ENCODE assay signal across 11 cellular contexts in genomic region chr14:61872452-61872851, GRCh38. TPM values are rescaled to one million over a fixed set of nuclear protein-coding genes. Genes with fewer than 3 reads are reported as not detected.
DNase-seq lines count a peak whose midpoint lies in the region; ATAC-seq and TF ChIP-seq lines count a peak whose summit lies in the region.
"Had no signal": no experiment of that assay in that cellular context is flagged by ENCODE, and none has a peak within 500 bp of the region (broad histone marks: within the 10 kb centered on the region; RNA-seq: fewer than 3 reads in every experiment).

No MANE protein-coding gene starts in this region.

- 54% methylated on average over 1 of the region's 1 CpG for WGBS in esophagus muscularis mucosa

- peaks cover 7% of the 10 kb centered on the region for H3K36me3 ChIP-seq in neural progenitor cell
- H3K36me3 ChIP-seq in right atrium auricular region = no peaks in the 10 kb centered on the region
- no peaks in the 10 kb centered on the region for H3K36me3 ChIP-seq in esophagus muscularis mucosa

- ATAC-seq in GM18508 (IDR thresholded peaks at IDR 0.05; ENCODE audit: insufficient read depth, unreplicated experiment) (peak; percentile 92), GM21381 (IDR thresholded peaks at IDR 0.05; ENCODE audit: unreplicated experiment) (peak; percentile 96), HG03064 (IDR thresholded peaks at IDR 0.05; ENCODE audit: low read depth, unreplicated experiment) (peak; percentile 94)

- TF ChIP-seq EP300 in esophagus muscularis mucosa (IDR thresholded peaks at IDR 0.05) = no peak

- no peak overlapping the region for H2AFZ ChIP-seq in neural progenitor cell (replicated peaks)

- H3K27ac ChIP-seq in neural progenitor cell (no peak overlapping the region), right atrium auricular region (no peak overlapping the region), esophagus muscularis mucosa (replicated peaks in 1 of 4) (no peak overlapping the region)

- TF ChIP-seq POLR2A in esophagus muscularis mucosa (IDR thresholded peaks at IDR 0.05; ENCODE audit: low read depth) = no peak

- H3K9me3 ChIP-seq in neural progenitor cell (ENCODE audit: low read depth) (peaks cover 3% of the 10 kb centered on the region), right atrium auricular region (no peaks in the 10 kb centered on the region), esophagus muscularis mucosa (peaks cover 0 to 6% (median 2%) of the 10 kb centered on the region in 4 donors)

- no peaks in the 10 kb centered on the region for H3K36me3 Mint-ChIP-seq in neural progenitor cell

- H3K27me3 ChIP-seq in neural progenitor cell = no peaks in the 10 kb centered on the region
- H3K27me3 ChIP-seq in right atrium auricular region = no peaks in the 10 kb centered on the region
- H3K27me3 ChIP-seq in esophagus muscularis mucosa = no peaks in the 10 kb centered on the region

- no peak overlapping the region for H3K9ac ChIP-seq in neural progenitor cell

- no peak overlapping the region for H3K4me3 Mint-ChIP-seq in neural progenitor cell
- H3K4me3 Mint-ChIP-seq: activated naive CD4-positive, alpha-beta T cell treated with anti-CD3 and anti-CD28 coated beads for 36 hours; CD4-positive, alpha-beta memory T cell had no signal

- no peaks in the 10 kb centered on the region for H3K27me3 Mint-ChIP-seq in neural progenitor cell (ENCODE audit: insufficient read depth, low read depth)

- no peaks in the 10 kb centered on the region for H3K4me1 Mint-ChIP-seq in neural progenitor cell
- H3K4me1 Mint-ChIP-seq: CD4-positive, alpha-beta memory T cell had no signal

- H3K79me2 ChIP-seq in neural progenitor cell (ENCODE audit: low read depth) = no peaks in the 10 kb centered on the region

- no peak overlapping the region for H3K4me3 ChIP-seq in neural progenitor cell
- H3K4me3 ChIP-seq in right atrium auricular region = no peak overlapping the region
- H3K4me3 ChIP-seq in esophagus muscularis mucosa = no peak overlapping the region

- DNase-seq in NOMO-1 treated with DMSO at 0.1 percent for 48 hours (lab: John Stamatoyannopoulos, UW; ENCODE audit: unreplicated experiment) = peak; percentile 88
- DNase-seq in mucosa of gallbladder (ENCODE audit: low spot score) = no peak
- DNase-seq in neural progenitor cell (ENCODE audit: low spot score) = no peak
- DNase-seq in right atrium auricular region (ENCODE audit: low spot score) = no peak
- no peak for DNase-seq in esophagus muscularis mucosa (ENCODE audit: extremely low spot score)
- DNase-seq: activated naive CD4-positive, alpha-beta T cell treated with anti-CD3 and anti-CD28 coated beads for 36 hours; CD4-positive, alpha-beta memory T cell; midbrain had no signal

- H3K4me1 ChIP-seq in neural progenitor cell (no peaks in the 10 kb centered on the region), right atrium auricular region (peaks cover 0 to 8% of the 10 kb centered on the region in 2 donors), esophagus muscularis mucosa (no peaks in the 10 kb centered on the region)

- no peaks in the 10 kb centered on the region for H3F3A ChIP-seq in neural progenitor cell (ENCODE audit: low read depth)

- peaks cover 14% of the 10 kb centered on the region for H3K9me3 Mint-ChIP-seq in neural progenitor cell

- TF ChIP-seq CTCF in neural progenitor cell (IDR thresholded peaks at IDR 0.05) (no peak), right atrium auricular region (IDR thresholded peaks at IDR 0.05) (no peak), esophagus muscularis mucosa (IDR thresholded peaks at IDR 0.05) (no peak)

- no peak overlapping the region for H3K27ac Mint-ChIP-seq in neural progenitor cell
- H3K27ac Mint-ChIP-seq: activated naive CD4-positive, alpha-beta T cell treated with anti-CD3 and anti-CD28 coated beads for 36 hours; CD4-positive, alpha-beta memory T cell had no signal

- no peaks in the 10 kb centered on the region for H4K20me1 ChIP-seq in neural progenitor cell (ENCODE audit: low read depth)

- intact Hi-C loops in esophagus muscularis mucosa (cut with DNase I) = no loop called here

- H3K4me2 ChIP-seq in neural progenitor cell = no peak overlapping the region

RNA-seq across cellular contexts. Expression of gene SYT16, which starts 59.9 kb away (rescaled TPM):
- 0.20 TPM for total RNA-seq in mucosa of gallbladder
- 1.1 and 1.2 TPM in 2 replicates for total RNA-seq in neural progenitor cell (ENCODE audit: low replicate concordance)
- total RNA-seq in right atrium auricular region = under 1 TPM; 0.04 to 0.83 TPM
- under 1 TPM in 1 of 4 donors, not detected in 3; under 0.01 TPM for total RNA-seq in esophagus muscularis mucosa
- total RNA-seq: CD4-positive, alpha-beta memory T cell had no signal
